ENCODE assay signal across 1 cellular context in genomic region chr16:46688657-46689491, GRCh38.
TF ChIP-seq lines count a peak whose summit lies in the region.

TSS of gene VPS35 (minus strand) at chr16:46689178. CDS start at chr16:46689133, 45 bp downstream.

TF ChIP-seq in HepG2, 621 proteins besides CTCF, POLR2A, EP300 and RAD21 (continued from another document and continues in another):
- TF ChIP-seq ZNF280D (CRISPR knock-in tag; IDR thresholded peaks at IDR 0.05) (no peak; the same call in none of the 2 replicates), SOX5 (CRISPR knock-in tag; IDR thresholded peaks at IDR 0.05; ENCODE audit: borderline replicate concordance) (peak; percentile 20; the same call in 1 of the 2 replicates), MXD4 (CRISPR knock-in tag; IDR thresholded peaks at IDR 0.05) (no peak; the same call in 1 of the 2 replicates), ZFP37 (CRISPR knock-in tag; IDR thresholded peaks at IDR 0.05; ENCODE audit: borderline replicate concordance) (peak; percentile 53; the same call in 1 of the 2 replicates), ZNF841 (CRISPR knock-in tag; IDR thresholded peaks at IDR 0.05; ENCODE audit: borderline replicate concordance) (no peak), WIZ (CRISPR knock-in tag; IDR thresholded peaks at IDR 0.05) (peak; percentile 54), HNRNPL (IDR thresholded peaks at IDR 0.05; ENCODE audit: low read depth, low read length) (peak; percentile 67; the same call in 1 of the 2 replicates), CEBPG (CRISPR knock-in tag; IDR thresholded peaks at IDR 0.05) (no peak), ZNF597 (CRISPR knock-in tag; IDR thresholded peaks at IDR 0.05) (peak; percentile 75; the same call in 1 of the 2 replicates), EEA1 (CRISPR knock-in tag; IDR thresholded peaks at IDR 0.05; ENCODE audit: borderline replicate concordance) (peak; percentile 89), ZNF484 (CRISPR knock-in tag; IDR thresholded peaks at IDR 0.05; ENCODE audit: borderline replicate concordance, low read depth) (no peak), GPBP1L1 (CRISPR knock-in tag; IDR thresholded peaks at IDR 0.05) (no peak), CHD4 (IDR thresholded peaks at IDR 0.05; ENCODE audit: borderline replicate concordance, low read length) (peak; percentile 49; the same call in 1 of the 2 replicates), ZNF513 (CRISPR knock-in tag; conservative IDR thresholded peaks at IDR 0.05) (no peak), RBM22 (optimal IDR thresholded peaks at IDR 0.05; ENCODE audit: low read length) (no peak), FLYWCH1 (CRISPR knock-in tag; IDR thresholded peaks at IDR 0.05) (no peak), MTF2 (CRISPR knock-in tag; IDR thresholded peaks at IDR 0.05; ENCODE audit: borderline replicate concordance) (no peak), TRAFD1 (CRISPR knock-in tag; IDR thresholded peaks at IDR 0.05; ENCODE audit: borderline replicate concordance) (no peak; the same call in 1 of the 2 replicates), BCL6 (CRISPR knock-in tag; IDR thresholded peaks at IDR 0.05) (peak; percentile 4; the same call in 1 of the 2 replicates), ZC3H13 (CRISPR knock-in tag; IDR thresholded peaks at IDR 0.05) (no peak; the same call in none of the 2 replicates), ZSCAN5A (CRISPR knock-in tag; IDR thresholded peaks at IDR 0.05; ENCODE audit: borderline replicate concordance) (0 out of 2 replicates have a peak, but pooled peaks have one; percentile 63), MEF2D (CRISPR knock-in tag; IDR thresholded peaks at IDR 0.05) (no peak; the same call in 1 of the 2 replicates), ATM (IDR thresholded peaks at IDR 0.05; ENCODE audit: borderline replicate concordance) (no peak), ZNF263 (CRISPR knock-in tag; IDR thresholded peaks at IDR 0.05) (0 out of 2 replicates have a peak, but pooled peaks have one; percentile 39), ELK4 (CRISPR knock-in tag; IDR thresholded peaks at IDR 0.05; ENCODE audit: borderline replicate concordance) (no peak), PREB (CRISPR knock-in tag; IDR thresholded peaks at IDR 0.05) (0 out of 2 replicates have a peak, but pooled peaks have one; percentile 23), NFE2 (CRISPR knock-in tag; IDR thresholded peaks at IDR 0.05) (0 out of 2 replicates have a peak, but pooled peaks have one; percentile 5), GTF2F1 (IDR thresholded peaks at IDR 0.05; ENCODE audit: low read length) (no peak), ZSCAN31 (CRISPR knock-in tag; IDR thresholded peaks at IDR 0.05; ENCODE audit: low read depth) (no peak; the same call in none of the 2 replicates), ZNF678 (CRISPR knock-in tag; IDR thresholded peaks at IDR 0.05) (0 out of 2 replicates have a peak, but pooled peaks have one; percentile 40), ELF4 (CRISPR knock-in tag; IDR thresholded peaks at IDR 0.05; ENCODE audit: borderline replicate concordance) (no peak), ZNF790 (CRISPR knock-in tag; IDR thresholded peaks at IDR 0.05; ENCODE audit: borderline replicate concordance) (peak; percentile 91; the same call in 1 of the 2 replicates), ZNF333 (CRISPR knock-in tag; IDR thresholded peaks at IDR 0.05; ENCODE audit: borderline replicate concordance) (peak; percentile 94), MAFG (CRISPR knock-in tag; IDR thresholded peaks at IDR 0.05) (no peak), ZNF510 (CRISPR knock-in tag; IDR thresholded peaks at IDR 0.05; ENCODE audit: low read depth) (no peak), REST (IDR thresholded peaks at IDR 0.05; ENCODE audit: borderline replicate concordance in 1 of 2, low read depth in 1 of 2, low read length in 2 of 2) (no peak)
